ENCODE assay signal across 30 cellular contexts in the genomic region with DNA sequence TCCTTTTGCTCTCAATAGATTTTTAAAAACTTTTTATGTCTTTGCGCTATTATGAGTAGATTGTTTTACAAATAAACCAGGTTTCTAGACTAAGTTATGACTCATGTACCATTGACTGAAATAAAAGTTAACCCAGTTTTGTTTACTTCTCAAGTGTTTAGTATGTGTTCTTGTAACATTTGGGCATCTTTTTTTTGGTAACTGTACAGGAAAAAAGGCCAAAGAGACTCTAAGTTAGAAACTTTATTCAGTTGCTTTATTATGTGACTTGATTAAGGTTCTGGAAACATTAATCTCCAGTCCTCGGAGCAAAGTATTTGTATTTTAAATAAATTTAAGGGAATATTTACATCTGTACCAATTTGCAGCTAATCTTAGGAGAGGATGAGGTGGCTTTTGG. TPM values are rescaled to one million over a fixed set of nuclear protein-coding genes. Genes with fewer than 3 reads are reported as not detected.
"Had no signal": no experiment of that assay in that cellular context is flagged by ENCODE, and none has a peak within 500 bp of the region (broad histone marks: within the 10 kb centered on the region; RNA-seq: fewer than 3 reads in every experiment).

No MANE protein-coding gene starts in this region.

- H3K27ac ChIP-seq: body of pancreas, hepatocyte, lower lobe of right lung, sigmoid colon, testis, VCaP had no signal

- H3K9me3 ChIP-seq: body of pancreas, lower lobe of right lung, sigmoid colon, testis had no signal

- H3K4me3 ChIP-seq: body of pancreas, hepatocyte, lower lobe of right lung, sigmoid colon, smooth muscle cell, testis had no signal

- ATAC-seq: activated CD8-positive, alpha-beta T cell treated with anti-CD3 and anti-CD28 coated beads, Interleukin-2, amount 10 ng/mL, durations not matched to agents 7 days and 5 days; body of pancreas; esophagus mucosa; left lobe of liver; lower lobe of right lung; stimulated activated memory B cell treated with anti-CD40 and anti-IgM and Interleukin-4, amounts not matched to agents 10 μg/mL and 1 μg/mL and 100 μg/mL, for 72 hours had no signal

- H3K36me3 Mint-ChIP-seq: activated naive CD4-positive, alpha-beta T cell treated with anti-CD3 and anti-CD28 coated beads, Interleukin-2, amount 50 U/mL, for 24 hours; immature natural killer cell; stimulated activated memory B cell treated with anti-CD40 and anti-IgM and Interleukin-4, amounts not matched to agents 10 μg/mL and 1 μg/mL and 100 μg/mL, for 72 hours; type B pancreatic cell had no signal

- H3K4me1 ChIP-seq: testis had no signal

- H3K36me3 ChIP-seq: lower lobe of right lung, sigmoid colon had no signal

- H3K27ac Mint-ChIP-seq: activated CD8-positive, alpha-beta T cell treated with anti-CD3 and anti-CD28 coated beads, Interleukin-2, amount 10 ng/mL, durations not matched to agents 7 days and 5 days; activated naive CD4-positive, alpha-beta T cell treated with anti-CD3 and anti-CD28 coated beads, Interleukin-2, amount 50 U/mL, for 24 hours; dendritic cell treated with granulocyte-macrophage colony-stimulating factor and Interleukin-4, amounts not matched to agents 40 ng/mL and 50 ng/mL, for 4 days; immature natural killer cell; naive B cell; stimulated activated memory B cell treated with anti-CD40 and anti-IgM and Interleukin-4, amounts not matched to agents 10 μg/mL and 1 μg/mL and 100 μg/mL, for 72 hours; T-helper 2 cell treated with Interferon-gamma antibody and Interleukin-4, amounts not matched to agents 5 μg/mL and 100 μg/mL, for 36 hours; type B pancreatic cell had no signal

- DNase-seq: activated CD4-positive, alpha-beta T cell treated with anti-CD3 and anti-CD28 coated beads, Interleukin-2, amount 50 U/mL, for 1 hour; activated CD4-positive, CD25-positive, alpha-beta regulatory T cell treated with anti-CD3 and anti-CD28 coated beads, Interleukin-2, amount 50 U/mL, for 72 hours; activated CD8-positive, alpha-beta T cell treated with anti-CD3 and anti-CD28 coated beads, Interleukin-2, amount 10 ng/mL, durations not matched to agents 7 days and 5 days; activated gamma-delta T cell treated with Interleukin-2 at 50 U/mL for 16 hours; anterior cingulate cortex; body of pancreas; effector CD8-positive, alpha-beta T cell; foreskin melanocyte; glutamatergic neuron; immature natural killer cell; lower lobe of right lung; mesendoderm; naive B cell; occipital lobe; retina; sigmoid colon; stimulated activated CD4-positive, alpha-beta T cell treated with anti-CD3 and anti-CD28 coated beads, Interleukin-15, amount 100 ng/mL, for 24 hours; testis had no signal

- H3K9me3 Mint-ChIP-seq: activated naive CD4-positive, alpha-beta T cell treated with anti-CD3 and anti-CD28 coated beads, Interleukin-2, amount 50 U/mL, for 24 hours; dendritic cell treated with granulocyte-macrophage colony-stimulating factor and Interleukin-4, amounts not matched to agents 40 ng/mL and 50 ng/mL, for 4 days; naive B cell; neural crest cell; stimulated activated memory B cell treated with anti-CD40 and anti-IgM and Interleukin-4, amounts not matched to agents 10 μg/mL and 1 μg/mL and 100 μg/mL, for 72 hours; T-helper 2 cell treated with Interferon-gamma antibody and Interleukin-4, amounts not matched to agents 5 μg/mL and 100 μg/mL, for 36 hours; type B pancreatic cell had no signal

- H3K4me2 ChIP-seq: smooth muscle cell had no signal

- H2AFZ ChIP-seq: hepatocyte had no signal

- H3K27me3 ChIP-seq: body of pancreas, testis had no signal

- H3K79me2 ChIP-seq: hepatocyte had no signal

- H3K4me3 Mint-ChIP-seq: activated CD8-positive, alpha-beta T cell treated with anti-CD3 and anti-CD28 coated beads, Interleukin-2, amount 10 ng/mL, durations not matched to agents 7 days and 5 days; activated naive CD4-positive, alpha-beta T cell treated with anti-CD3 and anti-CD28 coated beads, Interleukin-2, amount 50 U/mL, for 24 hours; dendritic cell treated with granulocyte-macrophage colony-stimulating factor and Interleukin-4, amounts not matched to agents 40 ng/mL and 50 ng/mL, for 4 days; immature natural killer cell; naive B cell; neural crest cell; stimulated activated memory B cell treated with anti-CD40 and anti-IgM and Interleukin-4, amounts not matched to agents 10 μg/mL and 1 μg/mL and 100 μg/mL, for 72 hours; T-helper 2 cell treated with Interferon-gamma antibody and Interleukin-4, amounts not matched to agents 5 μg/mL and 100 μg/mL, for 36 hours; type B pancreatic cell had no signal

RNA-seq across cellular contexts. Expression of a gene that starts 2.9 kb away (rescaled TPM):
- total RNA-seq: activated CD8-positive, alpha-beta T cell treated with anti-CD3 and anti-CD28 coated beads, Interleukin-2, amount 10 ng/mL, durations not matched to agents 7 days and 5 days; body of pancreas; esophagus mucosa; kidney epithelial cell; left lobe of liver had no signal
- polyA plus RNA-seq: immature natural killer cell, smooth muscle cell had no signal
